ENCODE assay signal across 23 cellular contexts in genomic region chr5:179432547-179432946, GRCh38.
"Had no signal": no experiment of that assay in that cellular context is flagged by ENCODE, and none has a peak within 500 bp of the region (broad histone marks: within the 10 kb centered on the region; RNA-seq: fewer than 3 reads in every experiment).

No MANE protein-coding gene starts in this region.

- H3K9ac ChIP-seq: parathyroid adenoma had no signal

- H3K27me3 Mint-ChIP-seq: stimulated activated naive CD8-positive, alpha-beta T cell treated with anti-CD3 and anti-CD28 coated beads, Interleukin-15, amount 100 ng/mL, for 72 hours had no signal

- H3K36me3 ChIP-seq: heart left ventricle, right lobe of liver, tibial nerve had no signal

- H3K27me3 ChIP-seq: right lobe of liver, testis, tibial nerve had no signal

- H3K9me3 Mint-ChIP-seq: natural killer cell had no signal

- H3K4me1 ChIP-seq: parathyroid adenoma, psoas muscle, right lobe of liver, testis had no signal

- H2AFZ ChIP-seq: parathyroid adenoma had no signal

- H3K4me3 Mint-ChIP-seq: natural killer cell; neural crest cell; stimulated activated naive B cell treated with anti-CD40 and anti-IgM and Interleukin-4, amounts not matched to agents 10 μg/mL and 1 μg/mL and 100 μg/mL, for 72 hours; stimulated activated naive CD8-positive, alpha-beta T cell treated with anti-CD3 and anti-CD28 coated beads, Interleukin-15, amount 100 ng/mL, for 72 hours had no signal

- FAIRE-seq: endometrium, frontal cortex had no signal

- DNase-seq: cortex of kidney; dorsolateral prefrontal cortex; effector CD8-positive, alpha-beta T cell; heart left ventricle; hippocampal formation; kidney glomerular epithelial cell; mucosa of descending colon; natural killer cell; occipital lobe; psoas muscle; retina; stimulated activated CD4-positive, alpha-beta T cell treated with anti-CD3 and anti-CD28 coated beads, Interleukin-2, amount 100 ng/mL, for 24 hours; stimulated activated CD4-positive, alpha-beta T cell treated with anti-CD3 and anti-CD28 coated beads, Interleukin-4, amount 100 ng/mL, for 4 hours; stimulated activated naive B cell treated with anti-CD40 and anti-IgM and Interleukin-4, amounts not matched to agents 10 μg/mL and 1 μg/mL and 100 μg/mL, for 72 hours; stimulated activated naive CD8-positive, alpha-beta T cell treated with anti-CD3 and anti-CD28 coated beads, Interleukin-15, amount 100 ng/mL, for 72 hours; testis had no signal

- H3K9me3 ChIP-seq: heart left ventricle, mucosa of descending colon, psoas muscle, right lobe of liver, testis had no signal

- H3K4me1 Mint-ChIP-seq: natural killer cell; stimulated activated naive B cell treated with anti-CD40 and anti-IgM and Interleukin-4, amounts not matched to agents 10 μg/mL and 1 μg/mL and 100 μg/mL, for 72 hours; stimulated activated naive CD8-positive, alpha-beta T cell treated with anti-CD3 and anti-CD28 coated beads, Interleukin-15, amount 100 ng/mL, for 72 hours had no signal

- H3K79me2 ChIP-seq: parathyroid adenoma had no signal

- H3K4me3 ChIP-seq: dorsolateral prefrontal cortex, heart left ventricle, mucosa of descending colon, psoas muscle, right lobe of liver, testis, tibial nerve had no signal

- H3K36me3 Mint-ChIP-seq: natural killer cell had no signal

- ATAC-seq: esophagus mucosa; heart left ventricle; mucosa of descending colon; natural killer cell; psoas muscle; right lobe of liver; stimulated activated naive B cell treated with anti-CD40 and anti-IgM and Interleukin-4, amounts not matched to agents 10 μg/mL and 1 μg/mL and 100 μg/mL, for 72 hours; stimulated activated naive CD8-positive, alpha-beta T cell treated with anti-CD3 and anti-CD28 coated beads, Interleukin-15, amount 100 ng/mL, for 72 hours had no signal

- H3K27ac Mint-ChIP-seq: natural killer cell; stimulated activated naive B cell treated with anti-CD40 and anti-IgM and Interleukin-4, amounts not matched to agents 10 μg/mL and 1 μg/mL and 100 μg/mL, for 72 hours; stimulated activated naive CD8-positive, alpha-beta T cell treated with anti-CD3 and anti-CD28 coated beads, Interleukin-15, amount 100 ng/mL, for 72 hours had no signal

- H3K27ac ChIP-seq: dorsolateral prefrontal cortex, heart left ventricle, parathyroid adenoma, psoas muscle, right lobe of liver, testis, tibial nerve had no signal
